32 cellular contexts compared by ENCODE assay signal in genomic region chr1:234914606-234915290, GRCh38.
DNase-seq lines count a peak whose midpoint lies in the region; ATAC-seq and TF ChIP-seq lines count a peak whose summit lies in the region.
"Had no signal": no experiment of that assay in that cellular context is flagged by ENCODE, and none has a peak within 500 bp of the region (broad histone marks: within the 10 kb centered on the region; RNA-seq: fewer than 3 reads in every experiment).

No MANE protein-coding gene starts in this region.

- H3K4me3 ChIP-seq in heart left ventricle: no peak overlapping the region
- H3K4me3 ChIP-seq in ascending aorta: no peak overlapping the region
- H3K4me3 ChIP-seq in thoracic aorta: no peak overlapping the region
- no peak overlapping the region for H3K4me3 ChIP-seq in testis
- H3K4me3 ChIP-seq: colonic mucosa, HAP-1, lung, mucosa of descending colon, spleen, tibial nerve had no signal

- H3K4me1 ChIP-seq in heart left ventricle (peaks cover 29 to 84% (median 66%) of the 10 kb centered on the region in 12 donors), ascending aorta (peaks cover 35 to 74% of the 10 kb centered on the region in 2 donors), thoracic aorta (ENCODE audit: control insufficient read depth in 1 of 2, low read depth in 2 of 2) (peaks cover 55 to 87% of the 10 kb centered on the region in 2 donors), testis (peaks cover 20% of the 10 kb centered on the region)
- H3K4me1 ChIP-seq: parathyroid adenoma had no signal

- intact Hi-C loops in heart left ventricle (cut with DNase I) (loop anchor here in 9 of 10 donors (5.0 to 10.0 kb wide), 16 partner anchors 48 to 417 kb away; partner anchors contain the start of gene IRF2BP2 (in 3 of the 9)), Right ventricle myocardium superior (cut with DNase I) (loop anchor here (5.0 to 10.0 kb wide), 2 partner anchors 73 to 160 kb away; no protein-coding TSS in a partner anchor), ascending aorta (cut with DNase I) (loop anchor here (5.0 kb wide), 2 partner anchors 52 to 382 kb away; no protein-coding TSS in a partner anchor), testis (cut with DNase I; ENCODE audit: low total_unique reads) (no loop called here)

- H3K27me3 ChIP-seq in heart left ventricle: no peaks in the 10 kb centered on the region
- no peaks in the 10 kb centered on the region for H3K27me3 ChIP-seq in ascending aorta
- no peaks in the 10 kb centered on the region for H3K27me3 ChIP-seq in thoracic aorta (replicated peaks; ENCODE audit: insufficient read depth)
- H3K27me3 ChIP-seq in testis: no peaks in the 10 kb centered on the region
- H3K27me3 ChIP-seq: colonic mucosa, spleen, tibial nerve had no signal

- H3K27ac ChIP-seq in heart left ventricle: peak overlapping the region in 8 of 12 donors; percentile 36 to 92 (median 82)
- peak overlapping the region; percentile 86 to 94 for H3K27ac ChIP-seq in ascending aorta
- H3K27ac ChIP-seq in thoracic aorta: peak overlapping the region; percentile 48 to 91
- no peak overlapping the region for H3K27ac ChIP-seq in testis
- H3K27ac ChIP-seq: colonic mucosa, parathyroid adenoma, spleen had no signal

- TF ChIP-seq CTCF in heart left ventricle (IDR thresholded peaks at IDR 0.05): no peak
- no peak for TF ChIP-seq CTCF in ascending aorta (IDR thresholded peaks at IDR 0.05)
- TF ChIP-seq CTCF in thoracic aorta (IDR thresholded peaks at IDR 0.05): no peak
- TF ChIP-seq CTCF in testis (IDR thresholded peaks at IDR 0.05): no peak

- no peak for TF ChIP-seq POLR2A in heart left ventricle (IDR thresholded peaks at IDR 0.05)
- no peak for TF ChIP-seq POLR2A in testis (IDR thresholded peaks at IDR 0.05)

- no peaks in the 10 kb centered on the region for H3K36me3 ChIP-seq in heart left ventricle
- H3K36me3 ChIP-seq in ascending aorta: no peaks in the 10 kb centered on the region
- no peaks in the 10 kb centered on the region for H3K36me3 ChIP-seq in thoracic aorta
- no peaks in the 10 kb centered on the region for H3K36me3 ChIP-seq in testis (ENCODE audit: low read depth, missing control alignments)
- H3K36me3 ChIP-seq: colonic mucosa, HAP-1, spleen, tibial nerve had no signal

- ATAC-seq in heart left ventricle: no peak
- no peak for ATAC-seq in Right ventricle myocardium superior (ENCODE audit: poor library complexity)
- no peak for ATAC-seq in thoracic aorta (ENCODE audit: insufficient number of reproducible peaks, low FRiP score, low read depth)
- ATAC-seq: activated naive CD4-positive, alpha-beta T cell treated with anti-CD3 and anti-CD28 coated beads, Interleukin-2, amount 50 U/mL, for 72 hours; mucosa of descending colon; stimulated activated naive CD8-positive, alpha-beta T cell treated with anti-CD3 and anti-CD28 coated beads, Interleukin-15, amount 100 ng/mL, for 72 hours had no signal

- 91 to 98% (median 98%) methylated on average over 12 of the region's 12 CpGs for WGBS in heart left ventricle, 4 donors
- WGBS in testis, 2 donors: 91 to 93% methylated on average over 9 to 12 of the region's 12 CpGs

- peaks cover 0 to 7% (median 0%) of the 10 kb centered on the region in 12 donors for H3K9me3 ChIP-seq in heart left ventricle
- no peaks in the 10 kb centered on the region for H3K9me3 ChIP-seq in ascending aorta
- H3K9me3 ChIP-seq in thoracic aorta: no peaks in the 10 kb centered on the region
- H3K9me3 ChIP-seq in testis: no peaks in the 10 kb centered on the region
- H3K9me3 ChIP-seq: colonic mucosa, HAP-1, mucosa of descending colon, SK-N-SH, spleen, tibial nerve had no signal

- DNase-seq in heart left ventricle: peak in 1 of 5 donors; percentile 21
- DNase-seq in Right ventricle myocardium superior: no peak
- DNase-seq in ascending aorta (ENCODE audit: low spot score in 2 of 2): peak in 1 of 2 donors; percentile 49
- peak; percentile 81 for DNase-seq in mesenteric fat pad (ENCODE audit: low spot score)
- no peak for DNase-seq in thoracic aorta (ENCODE audit: low spot score)
- DNase-seq in DMS79 (lab: John Stamatoyannopoulos, UW): no peak
- DNase-seq in testis: no peak
- DNase-seq in CD1c-positive myeloid dendritic cell (ENCODE audit: extremely low spot score): no peak
- DNase-seq: activated CD4-positive, alpha-beta memory T cell treated with anti-CD3 and anti-CD28 coated beads for 36 hours; activated CD4-positive, CD25-positive, alpha-beta regulatory T cell; C1 segment of cervical spinal cord; Caco-2; colonic mucosa; effector memory CD4-positive, alpha-beta T cell; GDM1; kidney glomerular epithelial cell; MM.1S; NCI-H1417 treated with DMSO at 0.1 percent for 48 hours; NCI-H2029 treated with DMSO at 0.1 percent for 48 hours; NCI-H526; OCI-M1; retina; SK-N-SH; spleen; stimulated activated CD4-positive, alpha-beta T cell treated with anti-CD3 and anti-CD28 coated beads, Interleukin-2, amount 100 ng/mL, for 24 hours; stimulated activated naive CD8-positive, alpha-beta T cell treated with anti-CD3 and anti-CD28 coated beads, Interleukin-15, amount 100 ng/mL, for 72 hours had no signal

Comparison
In these comparisons a context has a peak if more than half of its experiments do, and no peak if none do; other contexts are left out.
1. H3K27ac ChIP-seq: peak in heart left ventricle (8 of 12), ascending aorta (2 of 2) and thoracic aorta (2 of 2); none in testis (0 of 2).